25 cellular contexts compared by ENCODE assay signal in genomic region chr19:38809592-38810252, GRCh38. TPM values are rescaled to one million over a fixed set of nuclear protein-coding genes. Genes with fewer than 3 reads are reported as not detected.
A peak's percentile ranks its signal among the peaks of the same experiment; 100 is the strongest.
DNase-seq lines count a peak whose midpoint lies in the region; ATAC-seq and TF ChIP-seq lines count a peak whose summit lies in the region.
"Had no signal": no experiment of that assay in that cellular context is flagged by ENCODE, and none has a peak within 500 bp of the region (broad histone marks: within the 10 kb centered on the region; RNA-seq: fewer than 3 reads in every experiment).

No MANE protein-coding gene starts in this region.

- BruUV-seq in Calu3 (replicated peaks; lab: Mats Ljungman, UMichigan): no TSS peak

- H3K4me3 Mint-ChIP-seq in Calu3 (ENCODE audit: low read depth, unreplicated experiment): no peak overlapping the region
- H3K4me3 Mint-ChIP-seq: CD8-positive, alpha-beta T cell; HFFc6 had no signal

- ATAC-seq in aorta (ENCODE audit: low FRiP score) (no peak), GM21515 (IDR thresholded peaks at IDR 0.05; ENCODE audit: unreplicated experiment) (no peak)
- ATAC-seq: CD8-positive, alpha-beta T cell; SK-N-SH treated with all-trans-retinoic acid at 6 μM for 48 hours had no signal

- H2AFZ ChIP-seq in Karpas-422 (ENCODE audit: low read length): no peak overlapping the region

- H3K36me3 Mint-ChIP-seq in Calu3 (ENCODE audit: insufficient read depth, unreplicated experiment): peaks cover 89% of the 10 kb centered on the region

- CTCF ChIA-PET in Calu3 (lab: Charles Lee): no interaction called here

- no peaks in the 10 kb centered on the region for H3K9me2 ChIP-seq in Karpas-422 (replicated peaks; ENCODE audit: insufficient read depth, low read length)

- in situ Hi-C loops in transverse colon (cut with MboI; ENCODE audit: low pct_ligation_motif_present in 1 of 4, low pct_unique_long_range_greater_than_20kb in 1 of 4, low sequenced_read_pairs in 3 of 4): no loop called here

- H3K27ac ChIP-seq in mucosa of rectum (ENCODE audit: low read depth in 2 of 2, low read length in 2 of 2): peak overlapping the region; percentile 11 to 16
- H3K27ac ChIP-seq in transverse colon: peak overlapping the region; percentile 14 to 94 (median 92)
- H3K27ac ChIP-seq in aorta (ENCODE audit: low read depth in 1 of 2, low read length in 2 of 2): no peak overlapping the region
- H3K27ac ChIP-seq in Karpas-422 (ENCODE audit: low read length): no peak overlapping the region
- H3K27ac ChIP-seq: HL-60 had no signal

- H3K27me3 Mint-ChIP-seq in Calu3 (ENCODE audit: unreplicated experiment): no peaks in the 10 kb centered on the region

- intact Hi-C loops in Calu3 (cut with micrococcal nuclease; ENCODE audit: unreplicated experiment) (loop anchor here (5.0 kb wide), 1 partner anchor 77 kb away; no protein-coding TSS in a partner anchor), transverse colon (cut with DNase I; ENCODE audit: low total_unique reads) (no loop called here), aorta (cut with DNase I) (loop anchor here in 1 of 2 donors (10.0 kb wide), 1 partner anchor 55 kb away; no protein-coding TSS in a partner anchor)

- H3K4me1 ChIP-seq in mucosa of rectum (ENCODE audit: control insufficient read depth in 2 of 2, insufficient read depth in 2 of 2, low read length in 2 of 2): peaks cover 10 to 20% of the 10 kb centered on the region in 2 donors
- H3K4me1 ChIP-seq in transverse colon: peaks cover 0 to 21% (median 12%) of the 10 kb centered on the region in 4 donors
- H3K4me1 ChIP-seq in aorta (ENCODE audit: control insufficient read depth in 1 of 2, insufficient read depth in 2 of 2, low read length in 2 of 2): no peaks in the 10 kb centered on the region
- no peaks in the 10 kb centered on the region for H3K4me1 ChIP-seq in Karpas-422 (ENCODE audit: low read length)

- H3K4me2 ChIP-seq in Karpas-422 (ENCODE audit: low read depth, low read length, poor library complexity, severe bottlenecking): no peak overlapping the region

- no peaks in the 10 kb centered on the region for H4K20me1 ChIP-seq in Karpas-422 (ENCODE audit: insufficient read depth, low read depth, low read length)

- peak; percentile 17 for TF ChIP-seq POLR2A in transverse colon (IDR thresholded peaks at IDR 0.05)

- no peak for TF ChIP-seq EP300 in transverse colon (IDR thresholded peaks at IDR 0.05; ENCODE audit: low read depth)

- H3K27me3 ChIP-seq in mucosa of rectum (ENCODE audit: control insufficient read depth in 2 of 2, insufficient read depth in 2 of 2, low read length in 2 of 2) (no peaks in the 10 kb centered on the region), transverse colon (no peaks in the 10 kb centered on the region), aorta (ENCODE audit: control insufficient read depth in 1 of 2, insufficient read depth in 2 of 2, low read length in 1 of 2) (no peaks in the 10 kb centered on the region), Karpas-422 (ENCODE audit: low read length) (no peaks in the 10 kb centered on the region)
- H3K27me3 ChIP-seq: Peyer's patch had no signal

- no peak for TF ChIP-seq CTCF in Calu3 (IDR thresholded peaks at IDR 0.05; ENCODE audit: unreplicated experiment)
- TF ChIP-seq CTCF in transverse colon (IDR thresholded peaks at IDR 0.05): no peak

- peak overlapping the region; percentile 57 for H3K27ac Mint-ChIP-seq in Calu3 (ENCODE audit: unreplicated experiment)
- H3K27ac Mint-ChIP-seq: CD8-positive, alpha-beta T cell; HFFc6 had no signal

- DNase-seq in Calu3 (no peak), HuH-7.5 (ENCODE audit: low spot score) (peak; percentile 2), transverse colon (no peak), aorta (no peak), Karpas-422 (no peak)
- DNase-seq: AML-193; C1 segment of cervical spinal cord; CD8-positive, alpha-beta T cell; DMS79; HFFc6; IMR-90; NCI-H1417; NCI-H1694 treated with DMSO at 0.1 percent for 48 hours; NCI-H2081 treated with DMSO at 0.1 percent for 48 hours; NCI-H2171 treated with DMSO at 0.1 percent for 48 hours; NCI-H446; NCI-H526; Peyer's patch had no signal

- H3K79me2 ChIP-seq in Karpas-422 (ENCODE audit: low read length): no peaks in the 10 kb centered on the region

- H3K4me1 Mint-ChIP-seq in Calu3 (ENCODE audit: low read depth, unreplicated experiment): peaks cover 60% of the 10 kb centered on the region

- peak overlapping the region; percentile 44 to 62 for H3K4me3 ChIP-seq in mucosa of rectum (ENCODE audit: low read length in 2 of 2)
- peak overlapping the region in 3 of 4 donors; percentile 7 to 63 (median 54) for H3K4me3 ChIP-seq in transverse colon
- H3K4me3 ChIP-seq in aorta (ENCODE audit: low read length in 2 of 2): no peak overlapping the region
- H3K4me3 ChIP-seq in Karpas-422 (ENCODE audit: low read length): no peak overlapping the region

- peaks cover 2% of the 10 kb centered on the region for H3K9me3 Mint-ChIP-seq in Calu3 (ENCODE audit: low read depth, unreplicated experiment)
- H3K9me3 Mint-ChIP-seq: CD8-positive, alpha-beta T cell; HFFc6 had no signal

- H3K9me3 ChIP-seq in mucosa of rectum (ENCODE audit: control insufficient read depth in 2 of 2, low read length in 2 of 2): no peaks in the 10 kb centered on the region
- H3K9me3 ChIP-seq in transverse colon: no peaks in the 10 kb centered on the region
- no peaks in the 10 kb centered on the region for H3K9me3 ChIP-seq in aorta (ENCODE audit: control insufficient read depth, low read length)
- H3K9me3 ChIP-seq in Karpas-422 (ENCODE audit: low read length): no peaks in the 10 kb centered on the region
- H3K9me3 ChIP-seq: Peyer's patch had no signal

- H3K9ac ChIP-seq in mucosa of rectum (ENCODE audit: low read depth in 1 of 2, low read length in 2 of 2) (peak overlapping the region in 1 of 2 donors; percentile 46), Karpas-422 (ENCODE audit: low read length) (no peak overlapping the region)

- H3K36me3 ChIP-seq in mucosa of rectum (ENCODE audit: control insufficient read depth in 2 of 2, insufficient read depth in 2 of 2, low read length in 2 of 2) (peaks cover 21 to 26% of the 10 kb centered on the region in 2 donors), transverse colon (peaks cover 0 to 17% (median 6%) of the 10 kb centered on the region in 4 donors), aorta (ENCODE audit: control insufficient read depth in 1 of 2, insufficient read depth in 2 of 2, low read length in 1 of 2) (no peaks in the 10 kb centered on the region), Karpas-422 (ENCODE audit: insufficient read depth, low read length) (no peaks in the 10 kb centered on the region)

- WGBS in transverse colon (ENCODE audit: low coverage in 1 of 2), 2 donors: 85 to 90% methylated on average over 5 to 7 of the region's 8 CpGs
- 94% methylated on average over 8 of the region's 8 CpGs for WGBS in aorta, 2 donors

RNA-seq across cellular contexts. Expression of gene LGALS4, which starts 3.0 kb away (rescaled TPM):
- total RNA-seq in Calu3 (2022) (321 and 537 TPM in 2 replicates), transverse colon (1,000 to 10,000 TPM; 1,815 to 4,845 (median 3,695) TPM), aorta (1 to 10 TPM in 1 of 2 donors, under 1 TPM in 1; 0.51 to 2.9 TPM)
- polyA plus RNA-seq in aorta: 100 to 1,000 TPM in 1 of 2 donors, 1 to 10 TPM in 1; 9.1 to 544 TPM
- 0.52 and 1.4 TPM in 2 replicates for total RNA-seq in Karpas-422 (2014; rRNA removed; shearing (Covaris generic); ENCODE audit: low replicate concordance)
- total RNA-seq: IMR-90, M059J had no signal

RNA-seq across cellular contexts. Expression of gene LGALS7B, which starts 20.7 kb away (rescaled TPM):
- total RNA-seq in Calu3 (2022) (3.2 and 4.8 TPM in 2 replicates), transverse colon (not detected), aorta (not detected)
- polyA plus RNA-seq in aorta: not detected
- not detected in 2 replicates for total RNA-seq in Karpas-422 (2014; rRNA removed; shearing (Covaris generic); ENCODE audit: low replicate concordance)
- total RNA-seq: CD8-positive, alpha-beta T cell; HFFc6; HT-29; IMR-90; M059J; OCI-LY7; Peyer's patch had no signal
- polyA plus RNA-seq: IMR-90 had no signal

RNA-seq across cellular contexts. Expression of gene ECH1, which starts 21.9 kb away (rescaled TPM):
- 253 and 291 TPM in 2 replicates for total RNA-seq in Calu3 (2022)
- 100 to 1,000 TPM; 181 to 313 (median 228) TPM for total RNA-seq in transverse colon
- total RNA-seq in aorta: 10 to 100 TPM; 92.2 to 95.1 TPM
- polyA plus RNA-seq in aorta: 100 to 1,000 TPM; 139 to 190 TPM
- total RNA-seq in Karpas-422 (2014; rRNA removed; shearing (Covaris generic); ENCODE audit: low replicate concordance): 150 and 162 TPM in 2 replicates

RNA-seq across cellular contexts. Expression of gene LGALS7, which starts 36.4 kb away (rescaled TPM):
- total RNA-seq in Calu3 (2022) (not detected in 2 replicates), transverse colon (not detected), aorta (not detected)
- not detected for polyA plus RNA-seq in aorta
- total RNA-seq in Karpas-422 (2014; rRNA removed; shearing (Covaris generic); ENCODE audit: low replicate concordance): not detected in 2 replicates
- total RNA-seq: CD8-positive, alpha-beta T cell; HFFc6; IMR-90; M059J; OCI-LY7; Peyer's patch had no signal
- polyA plus RNA-seq: IMR-90 had no signal

RNA-seq across cellular contexts. Expression of gene HNRNPL, which starts 40.1 kb away (rescaled TPM):
- total RNA-seq in Calu3 (2022): 383 and 408 TPM in 2 replicates
- total RNA-seq in transverse colon: 100 to 1,000 TPM; 139 to 200 (median 174) TPM
- 100 to 1,000 TPM; 220 TPM for total RNA-seq in aorta
- polyA plus RNA-seq in aorta: 100 to 1,000 TPM in 1 of 2 donors, 10 to 100 TPM in 1; 83.3 to 150 TPM
- 212 and 217 TPM in 2 replicates for total RNA-seq in Karpas-422 (2014; rRNA removed; shearing (Covaris generic); ENCODE audit: low replicate concordance)

Comparison
In these comparisons a context has a peak if more than half of its experiments do, and no peak if none do; other contexts are left out.
1. H3K27ac ChIP-seq: peak in mucosa of rectum (2 of 2) and transverse colon (4 of 4); none in aorta (0 of 2) and Karpas-422 (single experiment).
2. H3K4me3 ChIP-seq: peak in mucosa of rectum (2 of 2) and transverse colon (3 of 4); none in aorta (0 of 2) and Karpas-422 (single experiment).
3. RNA of gene LGALS4, which starts 3.0 kb away (total RNA-seq): 1,815 to 4,845 TPM in transverse colon and 321 to 537 TPM in Calu3; 0.51 to 2.9 TPM in aorta and 0.52 to 1.4 TPM in Karpas-422; every median in the first group is over 10 times any median in the second.